In the genomic region with DNA sequence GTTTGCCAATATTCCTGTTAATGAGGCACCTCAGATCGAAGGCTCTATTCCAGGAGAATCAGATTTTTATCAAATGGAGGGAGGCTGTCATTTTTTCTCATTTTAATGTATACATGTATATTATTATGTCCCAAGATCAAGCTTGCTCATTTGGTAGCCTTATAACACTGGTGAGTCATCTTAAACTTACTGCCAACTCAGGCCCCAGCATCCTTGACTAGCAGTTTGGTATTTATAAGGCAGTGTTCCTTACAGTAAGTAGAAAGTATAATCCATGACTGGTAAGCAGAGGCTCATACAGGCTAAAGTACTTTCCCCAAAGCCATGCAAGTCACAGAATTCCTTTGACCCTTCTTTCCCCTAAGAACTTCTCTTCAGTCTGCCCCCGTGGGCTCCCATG, we compare ENCODE assay signal across 15 cellular contexts.
DNase-seq lines count a peak whose midpoint lies in the region.
"Had no signal": no experiment of that assay in that cellular context is flagged by ENCODE, and none has a peak within 500 bp of the region (broad histone marks: within the 10 kb centered on the region; RNA-seq: fewer than 3 reads in every experiment).

No MANE protein-coding gene starts in this region.

- H3K27me3 ChIP-seq in MG63: no peaks in the 10 kb centered on the region
- H3K27me3 ChIP-seq: ovary had no signal

- H3K9me3 ChIP-seq in MG63: no peaks in the 10 kb centered on the region; the same call in 1 of the 2 replicates
- H3K9me3 ChIP-seq: Caco-2, ovary had no signal

- H3K4me3 ChIP-seq in MG63: no peak overlapping the region
- H3K4me3 ChIP-seq: GM12878, ovary had no signal

- H3K36me3 ChIP-seq in MG63: no peaks in the 10 kb centered on the region
- H3K36me3 ChIP-seq: ovary had no signal

- DNase-seq in AG20443 (ENCODE audit: low spot score) (peak; percentile 60), MG63 (peak; percentile 82), cerebellar cortex (ENCODE audit: low spot score) (peak; percentile 4), non-pigmented ciliary epithelial cell (ENCODE audit: low read depth) (peak; percentile 51), GF-D8 (lab: John Stamatoyannopoulos, UW) (no peak), NCI-H2227 (lab: John Stamatoyannopoulos, UW; ENCODE audit: unreplicated experiment) (no peak), activated T-cell treated with anti-CD3 and anti-CD28 coated beads for 4 hours (no peak), SKM-1 (lab: John Stamatoyannopoulos, UW; ENCODE audit: unreplicated experiment) (no peak)
- DNase-seq: activated gamma-delta T cell, Caco-2, H7, NCI-H146, ovary, T-cell had no signal

Comparison
In these comparisons a context has a peak if more than half of its experiments do, and no peak if none do; other contexts are left out.
1. DNase-seq: peak in AG20443 (single experiment), MG63 (single experiment), cerebellar cortex (single experiment) and non-pigmented ciliary epithelial cell (single experiment); none in GF-D8 (single experiment), NCI-H2227 (single experiment), activated T-cell treated with anti-CD3 and anti-CD28 coated beads for 4 hours (single experiment) and SKM-1 (single experiment).